ENCODE assay signal across 13 cellular contexts in the genomic region with DNA sequence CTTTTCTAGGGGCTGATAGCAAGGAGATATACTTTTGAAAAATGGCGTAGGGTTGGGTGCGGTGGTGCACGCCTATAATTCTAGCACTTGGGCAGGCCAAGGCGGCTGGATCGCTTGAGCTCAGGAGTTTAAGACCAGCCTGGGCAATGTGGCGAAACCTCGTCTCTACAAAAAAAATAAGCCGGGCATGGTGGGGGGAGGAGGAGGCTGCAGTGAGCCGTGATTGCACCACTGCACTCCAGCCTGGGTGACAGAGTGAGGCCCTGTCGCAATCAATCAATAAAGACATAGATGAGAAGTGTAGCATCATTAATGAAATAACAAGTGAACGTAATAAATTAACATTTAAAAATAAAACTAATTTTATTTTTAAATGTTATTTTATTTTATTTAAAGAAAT.
DNase-seq lines count a peak whose midpoint lies in the region; ATAC-seq lines count a peak whose summit lies in the region.
"Had no signal": no experiment of that assay in that cellular context is flagged by ENCODE, and none has a peak within 500 bp of the region (broad histone marks: within the 10 kb centered on the region; RNA-seq: fewer than 3 reads in every experiment).

No MANE protein-coding gene starts in this region.

- no peak for ATAC-seq in GM18868 (IDR thresholded peaks at IDR 0.05; ENCODE audit: unreplicated experiment)

- peak; percentile 22 for DNase-seq in SKM-1 treated with dmso at 0.1 percent for 144 hours (lab: John Stamatoyannopoulos, UW; ENCODE audit: unreplicated experiment)
- no peak for DNase-seq in SKM-1 (lab: John Stamatoyannopoulos, UW; ENCODE audit: unreplicated experiment)
- DNase-seq in NOMO-1 treated with dmso at 0.1 percent for 144 hours (lab: John Stamatoyannopoulos, UW; ENCODE audit: unreplicated experiment), result peak; percentile 46
- DNase-seq in left kidney (ENCODE audit: low read depth, low spot score), result peak; percentile 42
- DNase-seq in HuH-7.5 (ENCODE audit: low spot score), result no peak
- DNase-seq in NCI-H2107 treated with DMSO at 0.1 percent for 48 hours (lab: John Stamatoyannopoulos, UW; ENCODE audit: unreplicated experiment), result no peak
- DNase-seq: 8988T; AML-193; Caco-2; CD8-positive, alpha-beta memory T cell; DND-41; GDM1 had no signal

Comparison
In these comparisons a context has a peak if more than half of its experiments do, and no peak if none do; other contexts are left out.
1. DNase-seq: peak in SKM-1 treated with dmso at 0.1 percent for 144 hours (single experiment), NOMO-1 treated with dmso at 0.1 percent for 144 hours (single experiment) and left kidney (single experiment); none in SKM-1 (single experiment), HuH-7.5 (single experiment) and NCI-H2107 treated with DMSO at 0.1 percent for 48 hours (single experiment).